Comparison of ENCODE assay signal across 1 cellular context in the genomic region with DNA sequence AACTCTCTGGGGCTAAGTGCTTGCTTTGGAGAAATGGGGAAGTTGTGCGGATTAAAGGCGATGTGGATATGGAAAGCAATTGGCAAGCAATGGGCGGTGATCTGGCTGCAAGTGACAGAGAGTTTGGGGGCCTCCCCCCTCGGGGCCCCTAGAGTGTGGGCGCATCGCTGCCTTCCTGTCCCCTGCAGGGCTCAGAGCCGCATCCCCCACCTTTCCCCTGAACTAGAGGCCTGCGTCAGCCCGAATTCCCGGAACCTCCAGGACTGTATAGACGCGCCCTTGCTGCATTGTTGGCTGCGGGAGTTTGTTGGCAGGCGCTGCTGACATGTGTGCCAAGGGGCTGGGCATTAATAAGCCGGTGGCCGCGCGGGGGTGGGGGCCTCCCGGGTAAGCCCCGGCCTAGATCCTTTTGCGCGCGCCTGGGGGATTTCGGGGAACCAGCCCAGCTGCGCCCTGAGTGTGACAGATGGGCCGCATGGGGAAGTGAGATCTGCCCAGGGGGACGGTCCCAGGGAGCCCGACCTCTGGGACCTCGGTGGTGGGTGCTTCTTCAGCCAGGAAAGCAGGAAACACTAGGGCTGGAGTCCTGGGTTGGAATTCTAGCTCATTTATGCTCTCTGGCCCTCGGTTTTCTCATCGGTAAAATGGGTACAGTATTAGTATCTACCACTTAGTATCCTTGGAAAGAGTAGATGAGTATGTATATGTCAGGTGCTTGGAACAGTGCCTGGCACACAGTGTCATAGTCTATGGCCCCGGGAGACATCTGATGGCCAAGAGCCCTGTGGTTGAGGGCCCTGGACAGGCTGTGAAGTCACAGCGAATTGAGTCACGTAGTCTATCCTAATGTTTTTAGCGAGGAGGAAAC.
TF ChIP-seq lines count a peak whose summit lies in the region.

No MANE protein-coding gene starts in this region.

TF ChIP-seq in IMR-90, 13 proteins besides CTCF, POLR2A, EP300 and RAD21:
- no peak for TF ChIP-seq MAFK (IDR thresholded peaks at IDR 0.05; ENCODE audit: low read depth, low read length)
- TF ChIP-seq MAZ (IDR thresholded peaks at IDR 0.05; ENCODE audit: borderline replicate concordance, low read depth, low read length): 0 out of 2 replicates have a peak, but pooled peaks have one; percentile 24
- TF ChIP-seq ELK1 (IDR thresholded peaks at IDR 0.05; ENCODE audit: borderline replicate concordance, low read depth, low read length): no peak
- no peak for TF ChIP-seq CHD1 (IDR thresholded peaks at IDR 0.05; ENCODE audit: low read depth, low read length)
- TF ChIP-seq RCOR1 (IDR thresholded peaks at IDR 0.05; ENCODE audit: insufficient replicate concordance, low read length): peak; percentile 81
- TF ChIP-seq USF2 (IDR thresholded peaks at IDR 0.05; ENCODE audit: low read depth, low read length): no peak
- 0 out of 2 replicates have a peak, but pooled peaks have one; percentile 11 for TF ChIP-seq MXI1 (IDR thresholded peaks at IDR 0.05; ENCODE audit: borderline replicate concordance, low read depth, low read length)
